In the genomic region with DNA sequence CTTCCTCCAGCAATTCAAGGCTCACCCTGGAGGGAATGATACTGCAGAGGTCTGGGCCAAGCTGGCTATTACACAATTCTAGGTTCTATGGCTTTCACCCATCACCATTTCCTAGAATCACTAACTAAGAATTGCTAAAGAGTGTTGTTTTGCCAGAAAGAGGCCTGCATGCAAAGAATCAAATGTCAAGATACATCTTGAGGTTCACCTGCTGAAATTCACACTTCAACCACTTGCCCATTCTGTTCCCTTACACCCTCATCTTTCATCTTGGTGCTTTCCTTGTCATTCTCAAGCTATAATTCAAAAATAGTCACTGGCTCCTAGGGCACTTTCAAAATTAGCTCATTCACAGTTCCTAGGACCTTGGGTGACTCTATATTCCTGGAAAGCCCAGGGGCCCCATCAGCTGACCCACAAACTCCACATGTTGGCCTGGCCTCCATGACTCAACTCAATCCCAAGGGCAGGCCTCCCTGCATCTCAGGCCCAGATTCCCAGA, we compare ENCODE assay signal across 13 cellular contexts. TPM values are rescaled to one million over a fixed set of nuclear protein-coding genes. Genes with fewer than 3 reads are reported as not detected.
DNase-seq lines count a peak whose midpoint lies in the region; ATAC-seq and TF ChIP-seq lines count a peak whose summit lies in the region.
"Had no signal": no experiment of that assay in that cellular context is flagged by ENCODE, and none has a peak within 500 bp of the region (broad histone marks: within the 10 kb centered on the region; RNA-seq: fewer than 3 reads in every experiment).

No MANE protein-coding gene starts in this region.

- H3K9me3 ChIP-seq in aorta (ENCODE audit: control insufficient read depth, low read length) (no peaks in the 10 kb centered on the region), left lung (no peaks in the 10 kb centered on the region)

- H3K4me1 ChIP-seq in aorta (ENCODE audit: control insufficient read depth in 1 of 2, insufficient read depth in 2 of 2, low read length in 2 of 2) (peaks cover 2 to 13% of the 10 kb centered on the region in 2 donors), left lung (peaks cover 0 to 33% of the 10 kb centered on the region in 2 donors)

- H3K27ac ChIP-seq in aorta (ENCODE audit: low read depth in 1 of 2, low read length in 2 of 2), result no peak overlapping the region
- no peak overlapping the region for H3K27ac ChIP-seq in left lung
- H3K27ac ChIP-seq: epithelial cell of prostate had no signal

- no peak overlapping the region for H3K4me3 ChIP-seq in aorta (ENCODE audit: low read length in 2 of 2)
- no peak overlapping the region for H3K4me3 ChIP-seq in left lung
- H3K4me3 ChIP-seq: lung had no signal

- H3K27me3 ChIP-seq in aorta (ENCODE audit: control insufficient read depth in 1 of 2, insufficient read depth in 2 of 2, low read length in 1 of 2), result no peaks in the 10 kb centered on the region
- peaks cover 0 to 9% of the 10 kb centered on the region in 2 donors for H3K27me3 ChIP-seq in left lung

- H3K36me3 ChIP-seq in aorta (ENCODE audit: control insufficient read depth in 1 of 2, insufficient read depth in 2 of 2, low read length in 1 of 2) (no peaks in the 10 kb centered on the region), left lung (no peaks in the 10 kb centered on the region)

- peak; percentile 74 for ATAC-seq in Right ventricle myocardium inferior
- ATAC-seq in left lobe of liver, result peak; percentile 20
- ATAC-seq in aorta (ENCODE audit: low FRiP score), result peak; percentile 61
- ATAC-seq in GM18868 (IDR thresholded peaks at IDR 0.05; ENCODE audit: unreplicated experiment), result no peak
- ATAC-seq in left lung, result no peak
- ATAC-seq in HG03280 (IDR thresholded peaks at IDR 0.05; ENCODE audit: unreplicated experiment), result no peak

- intact Hi-C loops in Right ventricle myocardium inferior (cut with DNase I), result no loop called here
- intact Hi-C loops in cardiac septum (cut with DNase I), result no loop called here
- intact Hi-C loops in aorta (cut with DNase I), result loop anchor here in 1 of 2 donors (5.0 kb wide), 1 partner anchor 65 kb away; no protein-coding TSS in a partner anchor
- intact Hi-C loops in left lung (cut with DNase I), result no loop called here

- no peak for TF ChIP-seq CTCF in left lung (IDR thresholded peaks at IDR 0.05)

- no peak for DNase-seq in Right ventricle myocardium inferior (ENCODE audit: missing footprints)
- no peak for DNase-seq in cardiac septum (ENCODE audit: low spot score)
- DNase-seq in amniotic epithelial cell (ENCODE audit: low read depth), result peak; percentile 70
- no peak for DNase-seq in left lobe of liver (ENCODE audit: low spot score)
- no peak for DNase-seq in aorta
- no peak for DNase-seq in left lung
- DNase-seq: activated CD4-positive, alpha-beta T cell treated with anti-CD3 and anti-CD28 coated beads, Interleukin-2, amount 50 U/mL, for 4 hours; hypothalamus had no signal

RNA-seq across cellular contexts. Expression of gene APBB2, which starts 7.0 kb away (rescaled TPM):
- total RNA-seq in Right ventricle myocardium inferior (23.8 TPM), cardiac septum (35.2 TPM), left lobe of liver (26.2 TPM), aorta (100 to 1,000 TPM in 1 of 2 donors, 10 to 100 TPM in 1; 99.8 to 101 TPM), left lung (10 to 100 TPM; 55.6 to 94.8 TPM)
- polyA plus RNA-seq in aorta, result 10 to 100 TPM; 22.7 to 28.9 TPM

RNA-seq across cellular contexts. Expression of gene UCHL1, which starts 49.3 kb away (rescaled TPM):
- total RNA-seq in Right ventricle myocardium inferior (7.9 TPM), cardiac septum (76.8 TPM), left lobe of liver (1.0 TPM), aorta (10 to 100 TPM; 37.5 to 49.2 TPM), left lung (10 to 100 TPM; 26.5 to 31.6 TPM)
- polyA plus RNA-seq in aorta, result 100 to 1,000 TPM in 1 of 2 donors, 10 to 100 TPM in 1; 85.1 to 110 TPM
- total RNA-seq: T-helper 1 cell treated with Interleukin-12 subunit alpha and Interleukin-12 subunit beta and Interleukin-4 antibody, amounts not matched to agents 30 ng/mL and 1 ng/mL, for 36 hours had no signal

Comparison
In these comparisons a context has a peak if more than half of its experiments do, and no peak if none do; other contexts are left out.
1. ATAC-seq: peak in Right ventricle myocardium inferior (single experiment), left lobe of liver (single experiment) and aorta (single experiment); none in GM18868 (single experiment), left lung (single experiment) and HG03280 (single experiment).